ENCODE assay signal across 16 cellular contexts in genomic region chr1:2821373-2821955, GRCh38.
"Had no signal": no experiment of that assay in that cellular context is flagged by ENCODE, and none has a peak within 500 bp of the region (broad histone marks: within the 10 kb centered on the region; RNA-seq: fewer than 3 reads in every experiment).

No MANE protein-coding gene starts in this region.

- H3K27me3 ChIP-seq: SJSA1 had no signal

- H3K4me1 ChIP-seq: SJSA1 had no signal

- H3K4me3 ChIP-seq: SJSA1, SK-N-MC had no signal

- H3K36me3 ChIP-seq: SJSA1 had no signal

- DNase-seq: MV-4-11, NCI-H1048, NCI-H1436 treated with DMSO at 0.1 percent for 48 hours, NCI-H1694 treated with DMSO at 0.1 percent for 48 hours, NCI-H1930, NCI-H2107, NCI-H2227 treated with DMSO at 0.1 percent for 48 hours, NCI-H510A, NCI-H524 treated with DMSO at 0.1 percent for 48 hours, NCI-H774, SIG-M5 had no signal

- FAIRE-seq: HTR-8/SVneo had no signal

- H3K27ac ChIP-seq: HL-60, RWPE1, SJSA1, SK-N-MC had no signal
